25 cellular contexts compared by ENCODE assay signal in genomic region chr19:55596304-55596703, GRCh38.
"Had no signal": no experiment of that assay in that cellular context is flagged by ENCODE, and none has a peak within 500 bp of the region (broad histone marks: within the 10 kb centered on the region; RNA-seq: fewer than 3 reads in every experiment).

No MANE protein-coding gene starts in this region.

- H3K27ac Mint-ChIP-seq: progenitor cell of endocrine pancreas, type B pancreatic cell had no signal

- ATAC-seq: heart left ventricle; left cardiac atrium; left lung; naive thymus-derived CD4-positive, alpha-beta T cell; sciatic nerve had no signal

- DNase-seq: cerebellar nuclear complex; dorsolateral prefrontal cortex; effector CD4-positive, alpha-beta T cell; heart left ventricle; left cardiac atrium; left lung; mammary epithelial cell; mesendoderm; midbrain; naive thymus-derived CD4-positive, alpha-beta T cell; stimulated activated CD4-positive, alpha-beta T cell treated with anti-CD3 and anti-CD28 coated beads, Interleukin-12 subunit alpha, Interleukin-12 subunit beta, amount 100 ng/mL, for 4 hours; stimulated activated CD4-positive, alpha-beta T cell treated with anti-CD3 and anti-CD28 coated beads, Interleukin-1b, Interleukin-23, amount 100 ng/mL, for 48 hours; stimulated activated CD4-positive, alpha-beta T cell treated with anti-CD3 and anti-CD28 coated beads, Interleukin-4, amount 100 ng/mL, for 1 hour; stimulated activated CD8-positive, alpha-beta memory T cell treated with anti-CD3 and anti-CD28 coated beads, Interleukin-4, amount 100 ng/mL, for 48 hours; stimulated activated naive CD4-positive, alpha-beta T cell treated with Interleukin-2 at 50 U/mL for 16 hours; stomach; testis; tibial artery had no signal

- H3K9me3 Mint-ChIP-seq: type B pancreatic cell had no signal

- H3K27ac ChIP-seq: hepatocyte, left lung, parathyroid adenoma, stomach, testis, tibial artery had no signal

- H3K9me3 ChIP-seq: heart left ventricle, left lung, right atrium auricular region, stomach, testis, tibial artery had no signal

- H3K27me3 ChIP-seq: dorsolateral prefrontal cortex, heart left ventricle, hepatocyte, left lung, right atrium auricular region, stomach, testis had no signal

- H3K4me3 ChIP-seq: dorsolateral prefrontal cortex, heart left ventricle, hepatocyte, left lung, right atrium auricular region, smooth muscle cell, stomach, testis, tibial artery had no signal

- H3K27me3 Mint-ChIP-seq: naive thymus-derived CD4-positive, alpha-beta T cell; progenitor cell of endocrine pancreas; type B pancreatic cell had no signal
